Comparison of ENCODE assay signal across 8 cellular contexts in the genomic region with DNA sequence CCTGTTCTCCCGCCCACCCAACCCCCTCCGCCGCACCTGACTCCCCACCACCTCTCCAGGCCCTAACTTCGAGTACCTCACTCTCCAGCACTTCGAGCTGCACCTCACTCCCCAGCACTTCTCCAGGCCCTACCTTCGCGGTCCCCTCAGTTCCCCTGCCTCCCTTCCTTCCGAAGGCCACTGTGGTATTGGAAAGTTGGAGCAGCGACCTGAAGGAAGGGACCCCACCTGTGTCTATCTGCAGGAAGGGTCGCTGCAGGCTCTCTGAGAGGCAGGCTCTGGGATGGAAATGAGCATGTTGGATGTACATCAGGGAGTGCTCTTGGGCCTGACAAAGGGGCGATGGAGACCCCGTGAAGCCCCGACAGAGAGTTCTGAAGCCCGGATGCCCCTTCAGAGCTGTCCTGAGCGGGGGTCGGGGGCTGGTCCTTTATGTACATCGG.
A peak's percentile ranks its signal among the peaks of the same experiment; 100 is the strongest.
DNase-seq lines count a peak whose midpoint lies in the region; ATAC-seq and TF ChIP-seq lines count a peak whose summit lies in the region.
"Had no signal": no experiment of that assay in that cellular context is flagged by ENCODE, and none has a peak within 500 bp of the region (broad histone marks: within the 10 kb centered on the region; RNA-seq: fewer than 3 reads in every experiment).

No MANE protein-coding gene starts in this region.

- no peak for DNase-seq in HFFc6
- DNase-seq in brain microvascular endothelial cell: no peak
- DNase-seq in suprapubic skin (ENCODE audit: low spot score in 2 of 2): no peak
- DNase-seq in NCI-H345 treated with DMSO at 0.1 percent for 48 hours (lab: John Stamatoyannopoulos, UW; ENCODE audit: unreplicated experiment): no peak
- no peak for DNase-seq in T-helper 2 cell treated with Interferon-gamma antibody and Interleukin-4, amounts not matched to agents 5 μg/mL and 100 μg/mL, for 36 hours (ENCODE audit: low spot score)
- DNase-seq: activated T-cell treated with anti-CD3 and anti-CD28 coated beads, Interleukin-2, amount 50 U/mL, for 4 hours had no signal

- peak overlapping the region; percentile 88 for H3K27ac Mint-ChIP-seq in HFFc6
- no peak overlapping the region for H3K27ac Mint-ChIP-seq in T-helper 2 cell treated with Interferon-gamma antibody and Interleukin-4, amounts not matched to agents 5 μg/mL and 100 μg/mL, for 36 hours

- 0 out of 2 replicates have a peak, but pooled peaks cover 2% of the 10 kb centered on the region for H3K27me3 Mint-ChIP-seq in HFFc6 (ENCODE audit: insufficient read depth)
- H3K27me3 Mint-ChIP-seq in T-helper 2 cell treated with Interferon-gamma antibody and Interleukin-4, amounts not matched to agents 5 μg/mL and 100 μg/mL, for 36 hours (ENCODE audit: low read depth): no peaks in the 10 kb centered on the region

- ATAC-seq in HG03571 (IDR thresholded peaks at IDR 0.05; ENCODE audit: unreplicated experiment): no peak
- ATAC-seq: activated T-cell treated with anti-CD3 and anti-CD28 coated beads, Interleukin-2, amount 50 U/mL, for 4 hours had no signal

- WGBS in mesodermal cell (ENCODE audit: insufficient coverage in 2 of 2), 2 experiments: 86 to 89% methylated on average over 10 of the region's 17 CpGs
- WGBS in suprapubic skin: 76% methylated on average over 16 of the region's 17 CpGs

- H3K9me3 Mint-ChIP-seq in HFFc6: no peaks in the 10 kb centered on the region
- H3K9me3 Mint-ChIP-seq in T-helper 2 cell treated with Interferon-gamma antibody and Interleukin-4, amounts not matched to agents 5 μg/mL and 100 μg/mL, for 36 hours: no peaks in the 10 kb centered on the region
- H3K9me3 Mint-ChIP-seq: activated T-cell treated with anti-CD3 and anti-CD28 coated beads, Interleukin-2, amount 50 U/mL, for 4 hours had no signal

- H3K4me3 ChIP-seq in brain microvascular endothelial cell (ENCODE audit: low read depth, low read length) (no peak overlapping the region), mesodermal cell (ENCODE audit: extremely low read depth, insufficient read depth, low read length, poor library complexity, severe bottlenecking) (no peak overlapping the region), suprapubic skin (no peak overlapping the region)

- no peak for TF ChIP-seq EP300 in suprapubic skin (IDR thresholded peaks at IDR 0.05)

- TF ChIP-seq POLR2A in suprapubic skin (IDR thresholded peaks at IDR 0.05): no peak

- no peak overlapping the region for H3K4me3 Mint-ChIP-seq in HFFc6
- no peak overlapping the region for H3K4me3 Mint-ChIP-seq in T-helper 2 cell treated with Interferon-gamma antibody and Interleukin-4, amounts not matched to agents 5 μg/mL and 100 μg/mL, for 36 hours
- H3K4me3 Mint-ChIP-seq: activated T-cell treated with anti-CD3 and anti-CD28 coated beads, Interleukin-2, amount 50 U/mL, for 4 hours had no signal

- in situ Hi-C loops in brain microvascular endothelial cell (cut with HindIII; ENCODE audit: low pct_ligation_motif_present, low sequenced_read_pairs): no loop called here

- H3K36me3 Mint-ChIP-seq in HFFc6 (ENCODE audit: low read depth): peaks cover 10% of the 10 kb centered on the region
- H3K36me3 Mint-ChIP-seq in T-helper 2 cell treated with Interferon-gamma antibody and Interleukin-4, amounts not matched to agents 5 μg/mL and 100 μg/mL, for 36 hours (ENCODE audit: low read depth): peaks cover 2% of the 10 kb centered on the region

- H3K36me3 ChIP-seq in brain microvascular endothelial cell (replicated peaks) (no peaks in the 10 kb centered on the region), mesodermal cell (ENCODE audit: control insufficient read depth, insufficient read depth, low read length) (no peaks in the 10 kb centered on the region), suprapubic skin (no peaks in the 10 kb centered on the region)

- H3K9me3 ChIP-seq in mesodermal cell (ENCODE audit: control insufficient read depth, low read length) (no peaks in the 10 kb centered on the region), suprapubic skin (no peaks in the 10 kb centered on the region)

- H3K27me3 ChIP-seq in brain microvascular endothelial cell (replicated peaks): no peaks in the 10 kb centered on the region
- no peaks in the 10 kb centered on the region for H3K27me3 ChIP-seq in suprapubic skin

- H3K27ac ChIP-seq in brain microvascular endothelial cell: peak overlapping the region; percentile 74
- H3K27ac ChIP-seq in mesodermal cell (ENCODE audit: low read depth, low read length, severe bottlenecking): peak overlapping the region; percentile 92
- peak overlapping the region; percentile 82 for H3K27ac ChIP-seq in suprapubic skin

- peaks cover 68% of the 10 kb centered on the region for H3K4me1 Mint-ChIP-seq in HFFc6 (ENCODE audit: low read depth)
- H3K4me1 Mint-ChIP-seq in T-helper 2 cell treated with Interferon-gamma antibody and Interleukin-4, amounts not matched to agents 5 μg/mL and 100 μg/mL, for 36 hours (ENCODE audit: low read depth): peaks cover 19% of the 10 kb centered on the region

- TF ChIP-seq CTCF in HFFc6 (IDR thresholded peaks at IDR 0.05): no peak
- TF ChIP-seq CTCF in brain microvascular endothelial cell (IDR thresholded peaks at IDR 0.05; ENCODE audit: low read depth, low read length, missing control alignments): no peak
- no peak for TF ChIP-seq CTCF in suprapubic skin (IDR thresholded peaks at IDR 0.05)

- H3K4me1 ChIP-seq in mesodermal cell (ENCODE audit: control insufficient read depth, insufficient read depth, low read length, poor library complexity, severe bottlenecking): peaks cover 28% of the 10 kb centered on the region
- peaks cover 42% of the 10 kb centered on the region for H3K4me1 ChIP-seq in suprapubic skin
